8 cellular contexts compared by ENCODE assay signal in the genomic region with DNA sequence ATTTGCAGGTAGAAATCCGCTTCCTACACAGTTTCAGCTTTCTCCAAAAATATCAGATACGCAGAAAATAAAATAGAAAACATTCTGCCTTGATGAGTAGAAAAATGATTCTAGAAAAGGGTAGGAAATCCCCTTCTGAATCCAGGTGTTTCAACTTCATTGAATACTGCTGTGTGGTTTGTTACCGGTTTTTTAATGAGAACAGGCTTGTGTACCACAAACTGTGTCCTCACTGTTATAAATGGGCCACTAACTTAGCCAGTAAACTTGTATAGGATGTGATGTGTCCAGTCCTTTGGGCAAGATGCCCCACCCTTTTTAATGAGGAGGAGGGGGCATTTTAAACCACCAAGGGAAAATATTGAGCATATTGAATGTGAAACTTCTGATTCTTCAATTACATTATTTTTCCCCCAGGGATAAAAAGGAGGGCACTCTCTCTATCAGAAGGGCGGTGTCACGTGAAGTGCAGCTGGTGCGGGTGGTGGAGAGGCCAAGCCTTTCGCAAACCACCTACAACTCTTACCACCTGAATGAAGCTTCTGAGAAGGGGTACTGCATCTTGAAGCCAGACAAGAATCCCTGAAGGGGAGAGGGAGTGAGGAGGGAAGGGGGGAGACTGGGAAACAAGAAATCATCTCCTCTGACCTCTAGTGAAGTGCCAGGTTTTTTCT. TPM values are rescaled to one million over a fixed set of nuclear protein-coding genes. Genes with fewer than 3 reads are reported as not detected.
A peak's percentile ranks its signal among the peaks of the same experiment; 100 is the strongest.
DNase-seq lines count a peak whose midpoint lies in the region; ATAC-seq, FAIRE-seq and TF ChIP-seq lines count a peak whose summit lies in the region.

No MANE protein-coding gene starts in this region.

- TF ChIP-seq POLR2A in right lobe of liver (IDR thresholded peaks at IDR 0.05) (no peak), thyroid gland (IDR thresholded peaks at IDR 0.05) (no peak)

- peak overlapping the region; percentile 78 for H3K4me3 ChIP-seq in HUES6 (ENCODE audit: low read depth, low read length)
- peak overlapping the region; percentile 73 for H3K4me3 ChIP-seq in astrocyte (ENCODE audit: insufficient read depth, low read depth, low read length)
- H3K4me3 ChIP-seq in right lobe of liver = peak overlapping the region; percentile 54 to 64 (median 58)
- H3K4me3 ChIP-seq in thyroid gland (replicated peaks in 1 of 3) = peak overlapping the region in 2 of 3 donors; percentile 32 to 54

- H2AFZ ChIP-seq in astrocyte (ENCODE audit: low read depth, low read length) = peak overlapping the region; percentile 91

- H3K27me3 ChIP-seq in HUES6 (ENCODE audit: control insufficient read depth, insufficient read depth, low read length) (peaks cover 15% of the 10 kb centered on the region; the same call in 1 of the 2 replicates), astrocyte (ENCODE audit: insufficient read depth, low read length) (no peaks in the 10 kb centered on the region), right lobe of liver (no peaks in the 10 kb centered on the region), thyroid gland (no peaks in the 10 kb centered on the region)

- H3K9ac ChIP-seq in HUES6 (ENCODE audit: low read length) (peak overlapping the region; percentile 73), astrocyte (ENCODE audit: low read length) (peak overlapping the region; percentile 58)

- no peak for FAIRE-seq in astrocyte (lab: Jason Lieb, UNC)

- H3K4me2 ChIP-seq in astrocyte (ENCODE audit: low read length) = peak overlapping the region; percentile 94

- no peaks in the 10 kb centered on the region for H3K36me3 Mint-ChIP-seq in astrocyte (ENCODE audit: low read depth, unreplicated experiment)

- peak overlapping the region; percentile 95 for H3K4me3 Mint-ChIP-seq in astrocyte (ENCODE audit: unreplicated experiment)

- no peaks in the 10 kb centered on the region for H3K9me3 Mint-ChIP-seq in astrocyte (ENCODE audit: unreplicated experiment)

- H3K79me2 ChIP-seq in astrocyte (ENCODE audit: insufficient read depth, low read length) = no peaks in the 10 kb centered on the region

- H3K4me1 ChIP-seq in HUES6 (ENCODE audit: control insufficient read depth, insufficient read depth, low read length) (peaks cover 37% of the 10 kb centered on the region), astrocyte (ENCODE audit: insufficient read depth, low read length) (peaks cover 9% of the 10 kb centered on the region), right lobe of liver (peaks cover 0 to 6% (median 0%) of the 10 kb centered on the region in 4 donors), thyroid gland (peaks cover 8 to 20% of the 10 kb centered on the region in 2 donors)

- H3K9me3 ChIP-seq in HUES6 (ENCODE audit: control insufficient read depth, insufficient read depth, low read depth, low read length) (no peaks in the 10 kb centered on the region), astrocyte (ENCODE audit: insufficient read depth, low read depth, low read length) (no peaks in the 10 kb centered on the region), right lobe of liver (no peaks in the 10 kb centered on the region), thyroid gland (no peaks in the 10 kb centered on the region)

- WGBS in right lobe of liver (ENCODE audit: insufficient coverage, low coverage, low lambda C conversion rate, missing lambda C conversion rate) = 26% methylated on average over 7 of the region's 7 CpGs
- WGBS in thyroid gland, 2 donors = 38 to 42% methylated on average over 7 of the region's 7 CpGs

- DNase-seq in NCI-H1092 treated with DMSO at 0.1 percent for 48 hours (lab: John Stamatoyannopoulos, UW) = peak; percentile 77
- DNase-seq in NCI-H1092 (lab: John Stamatoyannopoulos, UW) = no peak
- peak; percentile 6 for DNase-seq in astrocyte (ENCODE audit: low read depth)
- peak; percentile 39 to 65 (median 60) for DNase-seq in right lobe of liver
- peak; percentile 47 to 53 for DNase-seq in thyroid gland
- DNase-seq in HK-2 (ENCODE audit: unreplicated experiment) = no peak

- ATAC-seq in GM21529 (IDR thresholded peaks at IDR 0.05; ENCODE audit: unreplicated experiment) (peak; percentile 34), right lobe of liver (peak; percentile 26 to 53 (median 34))

- H3K36me3 ChIP-seq in HUES6 (ENCODE audit: control insufficient read depth, insufficient read depth, low read length) (no peaks in the 10 kb centered on the region), astrocyte (ENCODE audit: insufficient read depth, low read length) (no peaks in the 10 kb centered on the region), right lobe of liver (no peaks in the 10 kb centered on the region), thyroid gland (no peaks in the 10 kb centered on the region)

- H4K20me1 ChIP-seq in astrocyte (ENCODE audit: insufficient read depth, low read length) = no peaks in the 10 kb centered on the region

- H3K27ac Mint-ChIP-seq in astrocyte (ENCODE audit: unreplicated experiment) = peak overlapping the region; percentile 95

- intact Hi-C loops in right lobe of liver (cut with DNase I) (no loop called here), thyroid gland (cut with DNase I) (no loop called here)

- no peaks in the 10 kb centered on the region for H3K27me3 Mint-ChIP-seq in astrocyte (ENCODE audit: low read depth, unreplicated experiment)

- TF ChIP-seq CTCF in astrocyte (IDR thresholded peaks at IDR 0.05; ENCODE audit: insufficient read depth, low read depth, low read length) (no peak), right lobe of liver (IDR thresholded peaks at IDR 0.05) (no peak), thyroid gland (IDR thresholded peaks at IDR 0.05) (no peak)

- H3K4me1 Mint-ChIP-seq in astrocyte (ENCODE audit: low read depth, unreplicated experiment) = peaks cover 23% of the 10 kb centered on the region

- no peak overlapping the region for H3K27ac ChIP-seq in HUES6 (ENCODE audit: low read depth, low read length)
- H3K27ac ChIP-seq in astrocyte (ENCODE audit: low read depth, low read length) = no peak overlapping the region
- peak overlapping the region in 2 of 3 donors; percentile 29 to 62 for H3K27ac ChIP-seq in right lobe of liver
- H3K27ac ChIP-seq in thyroid gland = peak overlapping the region; percentile 58 to 93 (median 58)

RNA-seq across cellular contexts. Expression of a gene that starts 4.5 kb away (rescaled TPM):
- total RNA-seq in astrocyte (10.6 and 13.4 TPM in 2 replicates), right lobe of liver (1 to 10 TPM in 2 of 6 experiments, under 1 TPM in 4; 0.29 to 1.0 (median 0.89) TPM), thyroid gland (10 to 100 TPM in 1 of 4 donors, 1 to 10 TPM in 3; 5.2 to 10.6 (median 7.8) TPM)

Comparison
In these comparisons a context has a peak if more than half of its experiments do, and no peak if none do; other contexts are left out.
1. DNase-seq: peak in NCI-H1092 treated with DMSO at 0.1 percent for 48 hours (single experiment), astrocyte (single experiment), right lobe of liver (3 of 3) and thyroid gland (2 of 2); none in NCI-H1092 (single experiment) and HK-2 (single experiment).
2. H3K27ac ChIP-seq: peak in right lobe of liver (2 of 3) and thyroid gland (3 of 3); none in HUES6 (single experiment) and astrocyte (single experiment).
3. Peak in every context shown above with its lines, with median percentiles within 50 percentile points of each other: H3K4me3 ChIP-seq.